1 cellular context compared by ENCODE assay signal in the genomic region with DNA sequence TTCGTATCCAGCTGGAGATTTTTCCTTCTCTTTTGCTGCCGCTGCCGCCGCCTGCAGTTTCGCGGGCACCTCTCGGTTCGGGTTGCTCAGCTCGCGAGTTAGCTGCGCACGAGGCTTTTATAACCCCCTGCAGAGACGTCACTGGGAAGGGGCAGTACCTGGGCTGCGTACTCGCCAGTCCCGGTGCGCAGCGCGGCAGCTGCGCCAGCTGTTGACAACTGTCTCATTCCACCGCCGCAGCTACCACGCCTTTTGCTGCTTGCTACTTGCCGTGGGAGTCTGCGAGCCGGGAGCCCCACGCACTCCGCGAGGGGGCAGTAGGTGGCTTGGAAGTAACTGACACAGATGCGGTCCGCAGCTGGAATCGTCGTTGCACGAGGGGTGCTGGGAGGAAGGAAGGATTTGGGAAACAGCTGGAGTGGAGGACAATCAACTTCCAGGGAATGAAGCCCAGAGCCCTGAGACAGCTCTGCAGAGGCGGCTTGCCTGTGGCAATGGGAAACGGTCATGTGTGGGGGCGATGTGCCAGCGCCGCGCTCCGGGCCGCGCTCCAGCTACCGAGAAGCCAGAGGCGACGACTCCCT.
TF ChIP-seq lines count a peak whose summit lies in the region.

Gene TACR1, minus strand, starts transcription at position 93 of the 584 bp plus-strand sequence. CDS start 586 bp downstream, outside the sequence.

TF ChIP-seq in HepG2, 621 proteins besides CTCF, POLR2A, EP300 and RAD21 (continued from another document):
- TF ChIP-seq, protein P1, sequence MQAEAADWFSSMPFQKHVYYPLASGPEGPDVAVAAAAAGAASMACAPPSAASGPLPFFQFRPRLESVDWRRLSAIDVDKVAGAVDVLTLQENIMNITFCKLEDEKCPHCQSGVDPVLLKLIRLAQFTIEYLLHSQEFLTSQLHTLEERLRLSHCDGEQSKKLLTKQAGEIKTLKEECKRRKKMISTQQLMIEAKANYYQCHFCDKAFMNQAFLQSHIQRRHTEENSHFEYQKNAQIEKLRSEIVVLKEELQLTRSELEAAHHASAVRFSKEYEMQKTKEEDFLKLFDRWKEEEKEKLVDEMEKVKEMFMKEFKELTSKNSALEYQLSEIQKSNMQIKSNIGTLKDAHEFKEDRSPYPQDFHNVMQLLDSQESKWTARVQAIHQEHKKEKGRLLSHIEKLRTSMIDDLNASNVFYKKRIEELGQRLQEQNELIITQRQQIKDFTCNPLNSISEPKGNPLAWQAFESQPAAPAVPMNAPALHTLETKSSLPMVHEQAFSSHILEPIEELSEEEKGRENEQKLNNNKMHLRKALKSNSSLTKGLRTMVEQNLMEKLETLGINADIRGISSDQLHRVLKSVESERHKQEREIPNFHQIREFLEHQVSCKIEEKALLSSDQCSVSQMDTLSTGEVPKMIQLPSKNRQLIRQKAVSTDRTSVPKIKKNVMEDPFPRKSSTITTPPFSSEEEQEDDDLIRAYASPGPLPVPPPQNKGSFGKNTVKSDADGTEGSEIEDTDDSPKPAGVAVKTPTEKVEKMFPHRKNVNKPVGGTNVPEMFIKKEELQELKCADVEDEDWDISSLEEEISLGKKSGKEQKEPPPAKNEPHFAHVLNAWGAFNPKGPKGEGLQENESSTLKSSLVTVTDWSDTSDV (CRISPR knock-in tag; IDR thresholded peaks at IDR 0.05) = 0 out of 2 replicates have a peak, but pooled peaks have one; percentile 16
- TF ChIP-seq GFI1 (CRISPR knock-in tag; IDR thresholded peaks at IDR 0.05; ENCODE audit: borderline replicate concordance) = 0 out of 2 replicates have a peak, but pooled peaks have one; percentile 12
- TF ChIP-seq RELA (CRISPR knock-in tag; IDR thresholded peaks at IDR 0.05) = no peak
- TF ChIP-seq ZNF10 (CRISPR knock-in tag; IDR thresholded peaks at IDR 0.05; ENCODE audit: borderline replicate concordance, low read depth) = no peak
- 0 out of 2 replicates have a peak, but pooled peaks have one; percentile 35 for TF ChIP-seq ZNF567 (CRISPR knock-in tag; IDR thresholded peaks at IDR 0.05; ENCODE audit: borderline replicate concordance)
- no peak for TF ChIP-seq HMGXB3 (CRISPR knock-in tag; IDR thresholded peaks at IDR 0.05; ENCODE audit: borderline replicate concordance)
- no peak for TF ChIP-seq HDAC6 (IDR thresholded peaks at IDR 0.05; ENCODE audit: low read depth, low read length)
- TF ChIP-seq, protein P2, sequence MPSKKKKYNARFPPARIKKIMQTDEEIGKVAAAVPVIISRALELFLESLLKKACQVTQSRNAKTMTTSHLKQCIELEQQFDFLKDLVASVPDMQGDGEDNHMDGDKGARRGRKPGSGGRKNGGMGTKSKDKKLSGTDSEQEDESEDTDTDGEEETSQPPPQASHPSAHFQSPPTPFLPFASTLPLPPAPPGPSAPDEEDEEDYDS (CRISPR knock-in tag; IDR thresholded peaks at IDR 0.05) = no peak
- TF ChIP-seq MEF2D (CRISPR knock-in tag; IDR thresholded peaks at IDR 0.05) = no peak
- TF ChIP-seq HIVEP1 (CRISPR knock-in tag; IDR thresholded peaks at IDR 0.05) = peak; percentile 39; the same call in 1 of the 2 replicates
- TF ChIP-seq SALL1 (CRISPR knock-in tag; IDR thresholded peaks at IDR 0.05) = peak; percentile 43; the same call in 1 of the 2 replicates
- TF ChIP-seq, protein P3, sequence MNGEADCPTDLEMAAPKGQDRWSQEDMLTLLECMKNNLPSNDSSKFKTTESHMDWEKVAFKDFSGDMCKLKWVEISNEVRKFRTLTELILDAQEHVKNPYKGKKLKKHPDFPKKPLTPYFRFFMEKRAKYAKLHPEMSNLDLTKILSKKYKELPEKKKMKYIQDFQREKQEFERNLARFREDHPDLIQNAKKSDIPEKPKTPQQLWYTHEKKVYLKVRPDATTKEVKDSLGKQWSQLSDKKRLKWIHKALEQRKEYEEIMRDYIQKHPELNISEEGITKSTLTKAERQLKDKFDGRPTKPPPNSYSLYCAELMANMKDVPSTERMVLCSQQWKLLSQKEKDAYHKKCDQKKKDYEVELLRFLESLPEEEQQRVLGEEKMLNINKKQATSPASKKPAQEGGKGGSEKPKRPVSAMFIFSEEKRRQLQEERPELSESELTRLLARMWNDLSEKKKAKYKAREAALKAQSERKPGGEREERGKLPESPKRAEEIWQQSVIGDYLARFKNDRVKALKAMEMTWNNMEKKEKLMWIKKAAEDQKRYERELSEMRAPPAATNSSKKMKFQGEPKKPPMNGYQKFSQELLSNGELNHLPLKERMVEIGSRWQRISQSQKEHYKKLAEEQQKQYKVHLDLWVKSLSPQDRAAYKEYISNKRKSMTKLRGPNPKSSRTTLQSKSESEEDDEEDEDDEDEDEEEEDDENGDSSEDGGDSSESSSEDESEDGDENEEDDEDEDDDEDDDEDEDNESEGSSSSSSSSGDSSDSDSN (CRISPR knock-in tag; IDR thresholded peaks at IDR 0.05) = peak; percentile 16; the same call in 1 of the 2 replicates
- peak; percentile 66 for TF ChIP-seq HDAC1 (CRISPR knock-in tag; IDR thresholded peaks at IDR 0.05)
- TF ChIP-seq ZNF260 (CRISPR knock-in tag; IDR thresholded peaks at IDR 0.05; ENCODE audit: borderline replicate concordance, low read depth) = no peak
- TF ChIP-seq THAP11 (CRISPR knock-in tag; IDR thresholded peaks at IDR 0.05) = no peak
- TF ChIP-seq, protein P4, sequence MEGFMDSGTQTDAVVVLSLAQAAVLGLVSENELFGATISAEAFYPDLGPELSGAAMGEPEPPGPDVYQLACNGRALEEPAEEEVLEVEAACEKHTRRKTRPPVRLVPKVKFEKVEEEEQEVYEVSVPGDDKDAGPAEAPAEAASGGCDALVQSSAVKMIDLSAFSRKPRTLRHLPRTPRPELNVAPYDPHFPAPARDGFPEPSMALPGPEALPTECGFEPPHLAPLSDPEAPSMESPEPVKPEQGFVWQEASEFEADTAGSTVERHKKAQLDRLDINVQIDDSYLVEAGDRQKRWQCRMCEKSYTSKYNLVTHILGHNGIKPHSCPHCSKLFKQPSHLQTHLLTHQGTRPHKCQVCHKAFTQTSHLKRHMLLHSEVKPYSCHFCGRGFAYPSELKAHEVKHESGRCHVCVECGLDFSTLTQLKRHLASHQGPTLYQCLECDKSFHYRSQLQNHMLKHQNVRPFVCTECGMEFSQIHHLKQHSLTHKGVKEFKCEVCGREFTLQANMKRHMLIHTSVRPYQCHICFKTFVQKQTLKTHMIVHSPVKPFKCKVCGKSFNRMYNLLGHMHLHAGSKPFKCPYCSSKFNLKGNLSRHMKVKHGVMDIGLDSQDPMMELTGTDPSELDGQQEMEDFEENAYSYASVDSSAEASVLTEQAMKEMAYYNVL (CRISPR knock-in tag; IDR thresholded peaks at IDR 0.05; ENCODE audit: borderline replicate concordance) = no peak
- no peak for TF ChIP-seq ZNF841 (CRISPR knock-in tag; IDR thresholded peaks at IDR 0.05; ENCODE audit: borderline replicate concordance)
- TF ChIP-seq RFX3 (CRISPR knock-in tag; IDR thresholded peaks at IDR 0.05) = no peak
- TF ChIP-seq, protein P5, sequence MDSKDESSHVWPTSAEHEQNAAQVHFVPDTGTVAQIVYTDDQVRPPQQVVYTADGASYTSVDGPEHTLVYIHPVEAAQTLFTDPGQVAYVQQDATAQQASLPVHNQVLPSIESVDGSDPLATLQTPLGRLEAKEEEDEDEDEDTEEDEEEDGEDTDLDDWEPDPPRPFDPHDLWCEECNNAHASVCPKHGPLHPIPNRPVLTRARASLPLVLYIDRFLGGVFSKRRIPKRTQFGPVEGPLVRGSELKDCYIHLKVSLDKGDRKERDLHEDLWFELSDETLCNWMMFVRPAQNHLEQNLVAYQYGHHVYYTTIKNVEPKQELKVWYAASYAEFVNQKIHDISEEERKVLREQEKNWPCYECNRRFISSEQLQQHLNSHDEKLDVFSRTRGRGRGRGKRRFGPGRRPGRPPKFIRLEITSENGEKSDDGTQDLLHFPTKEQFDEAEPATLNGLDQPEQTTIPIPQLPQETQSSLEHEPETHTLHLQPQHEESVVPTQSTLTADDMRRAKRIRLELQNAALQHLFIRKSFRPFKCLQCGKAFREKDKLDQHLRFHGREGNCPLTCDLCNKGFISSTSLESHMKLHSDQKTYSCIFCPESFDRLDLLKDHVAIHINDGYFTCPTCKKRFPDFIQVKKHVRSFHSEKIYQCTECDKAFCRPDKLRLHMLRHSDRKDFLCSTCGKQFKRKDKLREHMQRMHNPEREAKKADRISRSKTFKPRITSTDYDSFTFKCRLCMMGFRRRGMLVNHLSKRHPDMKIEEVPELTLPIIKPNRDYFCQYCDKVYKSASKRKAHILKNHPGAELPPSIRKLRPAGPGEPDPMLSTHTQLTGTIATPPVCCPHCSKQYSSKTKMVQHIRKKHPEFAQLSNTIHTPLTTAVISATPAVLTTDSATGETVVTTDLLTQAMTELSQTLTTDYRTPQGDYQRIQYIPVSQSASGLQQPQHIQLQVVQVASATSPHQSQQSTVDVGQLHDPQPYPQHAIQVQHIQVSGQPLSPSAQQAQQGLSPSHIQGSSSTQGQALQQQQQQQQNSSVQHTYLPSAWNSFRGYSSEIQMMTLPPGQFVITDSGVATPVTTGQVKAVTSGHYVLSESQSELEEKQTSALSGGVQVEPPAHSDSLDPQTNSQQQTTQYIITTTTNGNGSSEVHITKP (CRISPR knock-in tag; IDR thresholded peaks at IDR 0.05; ENCODE audit: low read depth) = no peak
- TF ChIP-seq ARNT (IDR thresholded peaks at IDR 0.05) = no peak
- TF ChIP-seq, protein P6, sequence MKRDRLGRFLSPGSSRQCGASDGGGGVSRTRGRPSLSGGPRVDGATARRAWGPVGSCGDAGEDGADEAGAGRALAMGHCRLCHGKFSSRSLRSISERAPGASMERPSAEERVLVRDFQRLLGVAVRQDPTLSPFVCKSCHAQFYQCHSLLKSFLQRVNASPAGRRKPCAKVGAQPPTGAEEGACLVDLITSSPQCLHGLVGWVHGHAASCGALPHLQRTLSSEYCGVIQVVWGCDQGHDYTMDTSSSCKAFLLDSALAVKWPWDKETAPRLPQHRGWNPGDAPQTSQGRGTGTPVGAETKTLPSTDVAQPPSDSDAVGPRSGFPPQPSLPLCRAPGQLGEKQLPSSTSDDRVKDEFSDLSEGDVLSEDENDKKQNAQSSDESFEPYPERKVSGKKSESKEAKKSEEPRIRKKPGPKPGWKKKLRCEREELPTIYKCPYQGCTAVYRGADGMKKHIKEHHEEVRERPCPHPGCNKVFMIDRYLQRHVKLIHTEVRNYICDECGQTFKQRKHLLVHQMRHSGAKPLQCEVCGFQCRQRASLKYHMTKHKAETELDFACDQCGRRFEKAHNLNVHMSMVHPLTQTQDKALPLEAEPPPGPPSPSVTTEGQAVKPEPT (CRISPR knock-in tag; IDR thresholded peaks at IDR 0.05; ENCODE audit: low read depth) = no peak
- TF ChIP-seq ZNF563 (CRISPR knock-in tag; IDR thresholded peaks at IDR 0.05) = no peak
- no peak for TF ChIP-seq WIZ (CRISPR knock-in tag; IDR thresholded peaks at IDR 0.05)
